27 cellular contexts compared by ENCODE assay signal in the genomic region with DNA sequence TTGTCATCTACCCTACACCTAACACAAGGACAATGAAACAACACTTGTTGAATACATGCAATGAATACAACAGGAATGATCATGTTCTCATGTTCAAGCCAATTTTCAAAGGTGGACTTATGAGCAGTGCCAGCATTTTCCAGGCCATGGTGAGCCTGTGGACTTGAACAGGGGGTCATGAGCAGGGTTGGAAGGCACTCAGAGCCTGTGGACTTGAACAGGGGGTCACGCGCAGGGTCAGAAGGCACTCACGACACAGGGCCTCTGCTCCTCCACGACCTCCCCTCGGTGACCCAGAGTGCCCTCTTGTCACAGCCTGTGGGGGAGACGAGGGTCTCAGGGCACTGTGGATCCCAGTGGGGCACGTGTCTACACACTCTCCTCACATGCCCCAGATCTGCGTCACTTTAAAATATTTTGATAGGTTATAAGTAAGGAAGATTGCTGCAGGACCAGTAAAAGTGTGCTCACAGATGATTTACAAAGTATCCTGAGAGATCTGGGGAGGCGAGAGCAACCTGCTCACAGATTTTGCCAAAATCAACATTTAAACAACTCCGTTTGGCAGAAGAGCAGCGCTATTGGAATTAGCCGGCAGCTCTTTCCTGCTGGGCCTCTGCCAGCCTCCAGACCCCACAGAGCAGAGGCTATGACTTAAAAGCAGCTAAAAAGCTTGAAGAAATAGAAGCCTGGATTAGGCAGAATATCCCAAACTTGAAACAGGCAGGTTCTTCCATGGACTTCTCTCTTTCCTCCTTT.
DNase-seq lines count a peak whose midpoint lies in the region; ATAC-seq and TF ChIP-seq lines count a peak whose summit lies in the region.
"Had no signal": no experiment of that assay in that cellular context is flagged by ENCODE, and none has a peak within 500 bp of the region (broad histone marks: within the 10 kb centered on the region; RNA-seq: fewer than 3 reads in every experiment).

No MANE protein-coding gene starts in this region.

- peak overlapping the region; percentile 40 for H3K27ac Mint-ChIP-seq in osteocyte (ENCODE audit: unreplicated experiment)
- H3K27ac Mint-ChIP-seq: activated naive CD8-positive, alpha-beta T cell; activated T-helper 2 cell treated with anti-CD3 and anti-CD28 coated beads, Interferon-gamma antibody, Interleukin-2, Interleukin-4, amounts not matched to agents 10 μg/mL and 5 μg/mL and 100 μg/mL, durations not matched to agents 14 hours and 24 hours and 36 hours; CD14-positive monocyte; WTC11 had no signal

- H3K4me3 Mint-ChIP-seq in osteocyte (ENCODE audit: unreplicated experiment), result no peak overlapping the region
- H3K4me3 Mint-ChIP-seq: activated naive CD8-positive, alpha-beta T cell; CD14-positive monocyte; neural crest cell; WTC11 had no signal

- no peaks in the 10 kb centered on the region for H3K36me3 Mint-ChIP-seq in osteocyte (ENCODE audit: unreplicated experiment)
- H3K36me3 Mint-ChIP-seq: activated naive CD8-positive, alpha-beta T cell; CD14-positive monocyte; WTC11 had no signal

- ATAC-seq in HG03571 (IDR thresholded peaks at IDR 0.05; ENCODE audit: unreplicated experiment) (no peak), GM19463 (IDR thresholded peaks at IDR 0.05; ENCODE audit: unreplicated experiment) (no peak)
- ATAC-seq: lower lobe of right lung, psoas muscle, WTC11 had no signal

- no peaks in the 10 kb centered on the region for H3K9me3 Mint-ChIP-seq in osteocyte (ENCODE audit: unreplicated experiment)
- H3K9me3 Mint-ChIP-seq: activated T-helper 2 cell treated with anti-CD3 and anti-CD28 coated beads, Interferon-gamma antibody, Interleukin-2, Interleukin-4, amounts not matched to agents 10 μg/mL and 5 μg/mL and 100 μg/mL, durations not matched to agents 14 hours and 24 hours and 36 hours; CD14-positive monocyte; neural crest cell; WTC11 had no signal

- in situ Hi-C loops in astrocyte of the spinal cord (cut with HindIII; ENCODE audit: low sequenced_read_pairs), result no loop called here

- H3K4me1 Mint-ChIP-seq in osteocyte (ENCODE audit: unreplicated experiment), result peaks cover 42% of the 10 kb centered on the region

- H3K4me3 ChIP-seq in astrocyte of the spinal cord (ENCODE audit: low read depth, low read length), result no peak overlapping the region
- H3K4me3 ChIP-seq: ascending aorta, lower lobe of right lung, psoas muscle, SK-N-MC, suprapubic skin, vagina had no signal

- peak overlapping the region; percentile 93 for H3K27ac ChIP-seq in C4-2B
- H3K27ac ChIP-seq: ascending aorta, lower lobe of right lung, psoas muscle, SK-N-MC, suprapubic skin, vagina had no signal

- peak; percentile 30 for DNase-seq in NCI-H1092 (lab: John Stamatoyannopoulos, UW)
- DNase-seq in astrocyte of the spinal cord (ENCODE audit: low read depth, low spot score), result peak; percentile 15
- no peak for DNase-seq in osteocyte (ENCODE audit: extremely low spot score, unreplicated experiment)
- DNase-seq in hepatic stellate cell (ENCODE audit: low spot score), result no peak
- no peak for DNase-seq in A172 (ENCODE audit: low spot score)
- DNase-seq: activated CD4-positive, alpha-beta T cell treated with anti-CD3 and anti-CD28 coated beads, Interleukin-2, amount 50 U/mL, for 4 hours; activated CD8-positive, alpha-beta memory T cell treated with anti-CD3 and anti-CD28 coated beads, Interleukin-2, amount 50 U/mL, for 4 hours; cerebellar nuclear complex; H7; head of caudate nucleus; lower lobe of right lung; NCI-H1105 treated with DMSO at 0.1 percent for 48 hours; NCI-H524; psoas muscle; RPMI8226 had no signal

- peaks cover 18% of the 10 kb centered on the region for H3K27me3 Mint-ChIP-seq in osteocyte (ENCODE audit: unreplicated experiment)

- TF ChIP-seq CTCF in C4-2B (conservative IDR thresholded peaks at IDR 0.05) (no peak), astrocyte of the spinal cord (IDR thresholded peaks at IDR 0.05; ENCODE audit: low read depth, low read length) (no peak), osteocyte (IDR thresholded peaks at IDR 0.05) (no peak)

Comparison
In these comparisons a context has a peak if more than half of its experiments do, and no peak if none do; other contexts are left out.
1. DNase-seq: peak in NCI-H1092 (single experiment) and astrocyte of the spinal cord (single experiment); none in osteocyte (single experiment), hepatic stellate cell (single experiment) and A172 (single experiment).